Comparison of ENCODE assay signal across 9 cellular contexts in genomic region chr4:74934016-74934821, GRCh38. TPM values are rescaled to one million over a fixed set of nuclear protein-coding genes. Genes with fewer than 3 reads are reported as not detected.
DNase-seq lines count a peak whose midpoint lies in the region; ATAC-seq and TF ChIP-seq lines count a peak whose summit lies in the region.
"Had no signal": no experiment of that assay in that cellular context is flagged by ENCODE, and none has a peak within 500 bp of the region (broad histone marks: within the 10 kb centered on the region; RNA-seq: fewer than 3 reads in every experiment).

No MANE protein-coding gene starts in this region.

- peak; percentile 39 for DNase-seq in Ammon's horn (ENCODE audit: low spot score)
- peak; percentile 62 for DNase-seq in WTC11 (ENCODE audit: low spot score)
- DNase-seq in glomerular visceral epithelial cell (ENCODE audit: extremely low spot score), result peak; percentile 2
- DNase-seq in T-helper 9 cell, result no peak
- DNase-seq in AG08395 (ENCODE audit: low spot score), result no peak

- peaks cover 30% of the 10 kb centered on the region for H3K4me1 Mint-ChIP-seq in WTC11

- ATAC-seq in HG03354 (IDR thresholded peaks at IDR 0.05; ENCODE audit: poor library complexity, severe bottlenecking, unreplicated experiment) (peak; percentile 2), WTC11 (peak; percentile 15), GM19463 (IDR thresholded peaks at IDR 0.05; ENCODE audit: unreplicated experiment) (no peak)

- no peak overlapping the region for H2AFZ ChIP-seq in neuron (ENCODE audit: low read depth, low read length)

- CTCF ChIA-PET in WTC11 (lab: Charles Lee), result interaction anchor here (0.8 to 4.0 kb wide), 7 partner anchors 9 to 356 kb away, joined by 3 to 23 read pairs (median 5); partner anchors contain the start of gene BTC

- H3K9me3 ChIP-seq in neuron (ENCODE audit: low read length), result no peaks in the 10 kb centered on the region

- H3K27me3 ChIP-seq in neuron (ENCODE audit: insufficient read depth, low read length), result peaks cover 19% of the 10 kb centered on the region

- TF ChIP-seq CTCF in WTC11 (IDR thresholded peaks at IDR 0.05), result no peak

- H3K4me3 Mint-ChIP-seq in WTC11, result peak overlapping the region; percentile 89

- POLR2A ChIA-PET in WTC11 (lab: Charles Lee), result no interaction called here

- H3K4me1 ChIP-seq in neuron (ENCODE audit: insufficient read depth, low read length), result peaks cover 14% of the 10 kb centered on the region

- H3K27me3 Mint-ChIP-seq in WTC11 (ENCODE audit: low read depth), result peaks cover 43% of the 10 kb centered on the region

- no peaks in the 10 kb centered on the region for H3K9me3 Mint-ChIP-seq in WTC11

- H3K27ac Mint-ChIP-seq in WTC11, result no peak overlapping the region

- peak overlapping the region; percentile 52 for H3K4me3 ChIP-seq in neuron (ENCODE audit: low read length)

- H3K36me3 ChIP-seq in neuron (ENCODE audit: insufficient read depth, low read length), result no peaks in the 10 kb centered on the region

- H3K36me3 Mint-ChIP-seq in WTC11, result no peaks in the 10 kb centered on the region

TF ChIP-seq in WTC11, 78 proteins besides CTCF, POLR2A, EP300 and RAD21 (continues in another document):
- no peak for TF ChIP-seq ATF2 (CRISPR knock-in tag; IDR thresholded peaks at IDR 0.05; ENCODE audit: borderline replicate concordance, low read depth)
- TF ChIP-seq ESRRA (CRISPR knock-in tag; IDR thresholded peaks at IDR 0.05; ENCODE audit: borderline replicate concordance), result no peak
- TF ChIP-seq, protein P1, sequence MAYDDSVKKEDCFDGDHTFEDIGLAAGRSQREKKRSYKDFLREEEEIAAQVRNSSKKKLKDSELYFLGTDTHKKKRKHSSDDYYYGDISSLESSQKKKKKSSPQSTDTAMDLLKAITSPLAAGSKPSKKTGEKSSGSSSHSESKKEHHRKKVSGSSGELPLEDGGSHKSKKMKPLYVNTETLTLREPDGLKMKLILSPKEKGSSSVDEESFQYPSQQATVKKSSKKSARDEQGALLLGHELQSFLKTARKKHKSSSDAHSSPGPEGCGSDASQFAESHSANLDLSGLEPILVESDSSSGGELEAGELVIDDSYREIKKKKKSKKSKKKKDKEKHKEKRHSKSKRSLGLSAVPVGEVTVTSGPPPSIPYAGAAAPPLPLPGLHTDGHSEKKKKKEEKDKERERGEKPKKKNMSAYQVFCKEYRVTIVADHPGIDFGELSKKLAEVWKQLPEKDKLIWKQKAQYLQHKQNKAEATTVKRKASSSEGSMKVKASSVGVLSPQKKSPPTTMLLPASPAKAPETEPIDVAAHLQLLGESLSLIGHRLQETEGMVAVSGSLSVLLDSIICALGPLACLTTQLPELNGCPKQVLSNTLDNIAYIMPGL (CRISPR knock-in tag; IDR thresholded peaks at IDR 0.05), result no peak
- TF ChIP-seq ZNF281 (CRISPR knock-in tag; IDR thresholded peaks at IDR 0.05), result no peak
- no peak for TF ChIP-seq ZNF138 (CRISPR knock-in tag; conservative IDR thresholded peaks at IDR 0.05)
- TF ChIP-seq TP53 (CRISPR knock-in tag; IDR thresholded peaks at IDR 0.05), result no peak
- TF ChIP-seq, protein P2, sequence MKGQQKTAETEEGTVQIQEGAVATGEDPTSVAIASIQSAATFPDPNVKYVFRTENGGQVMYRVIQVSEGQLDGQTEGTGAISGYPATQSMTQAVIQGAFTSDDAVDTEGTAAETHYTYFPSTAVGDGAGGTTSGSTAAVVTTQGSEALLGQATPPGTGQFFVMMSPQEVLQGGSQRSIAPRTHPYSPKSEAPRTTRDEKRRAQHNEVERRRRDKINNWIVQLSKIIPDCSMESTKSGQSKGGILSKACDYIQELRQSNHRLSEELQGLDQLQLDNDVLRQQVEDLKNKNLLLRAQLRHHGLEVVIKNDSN (CRISPR knock-in tag; IDR thresholded peaks at IDR 0.05), result no peak
- no peak for TF ChIP-seq AFF4 (CRISPR knock-in tag; IDR thresholded peaks at IDR 0.05; ENCODE audit: borderline replicate concordance)
- TF ChIP-seq, protein P3, sequence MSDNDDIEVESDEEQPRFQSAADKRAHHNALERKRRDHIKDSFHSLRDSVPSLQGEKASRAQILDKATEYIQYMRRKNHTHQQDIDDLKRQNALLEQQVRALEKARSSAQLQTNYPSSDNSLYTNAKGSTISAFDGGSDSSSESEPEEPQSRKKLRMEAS (CRISPR knock-in tag; IDR thresholded peaks at IDR 0.05), result no peak
- no peak for TF ChIP-seq CREB1 (CRISPR knock-in tag; IDR thresholded peaks at IDR 0.05)
- no peak for TF ChIP-seq ZNF317 (CRISPR knock-in tag; IDR thresholded peaks at IDR 0.05; ENCODE audit: borderline replicate concordance, low read depth)
- TF ChIP-seq NFE2L1 (CRISPR knock-in tag; IDR thresholded peaks at IDR 0.05), result no peak
- TF ChIP-seq JAZF1 (CRISPR knock-in tag; IDR thresholded peaks at IDR 0.05), result no peak
- TF ChIP-seq ATF1 (CRISPR knock-in tag; IDR thresholded peaks at IDR 0.05), result no peak
- TF ChIP-seq TCF7 (CRISPR knock-in tag; IDR thresholded peaks at IDR 0.05; ENCODE audit: low read depth), result no peak
- TF ChIP-seq OVOL2 (CRISPR knock-in tag; IDR thresholded peaks at IDR 0.05; ENCODE audit: borderline replicate concordance), result no peak
- no peak for TF ChIP-seq RELA (CRISPR knock-in tag; IDR thresholded peaks at IDR 0.05; ENCODE audit: borderline replicate concordance)
- TF ChIP-seq ZNF416 (CRISPR knock-in tag; IDR thresholded peaks at IDR 0.05), result no peak

RNA-seq across cellular contexts. Expression of gene PARM1, which starts 1.3 kb away (rescaled TPM):
- total RNA-seq in WTC11 (2021), result 3.5 to 6.3 TPM (median 4.1 TPM) in 3 replicates
- total RNA-seq: dermis microvascular lymphatic vessel endothelial cell had no signal

Comparison
In these comparisons a context has a peak if more than half of its experiments do, and no peak if none do; other contexts are left out.
1. DNase-seq: peak in Ammon's horn (single experiment), WTC11 (single experiment) and glomerular visceral epithelial cell (single experiment); none in T-helper 9 cell (single experiment) and AG08395 (single experiment).